20 cellular contexts compared by ENCODE assay signal in the genomic region with DNA sequence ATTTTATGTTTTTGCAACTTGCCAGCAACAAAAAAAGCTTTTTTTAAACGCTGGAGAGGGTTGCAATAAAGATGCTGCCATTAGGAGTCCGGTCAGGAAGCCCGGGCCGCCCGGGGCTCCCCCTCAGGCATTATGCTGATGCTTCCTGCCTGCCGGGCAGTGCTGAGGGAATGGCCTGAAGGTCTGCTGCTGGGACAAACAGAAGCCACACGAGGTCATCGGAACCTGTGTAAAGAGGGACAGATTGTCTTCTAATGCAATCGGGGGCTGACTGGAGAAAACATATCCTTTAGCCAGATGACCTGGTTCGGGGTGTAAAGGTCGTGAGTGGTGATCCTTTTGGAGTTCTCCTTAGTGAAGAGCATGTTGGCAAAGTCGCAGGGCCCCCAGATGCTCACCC. TPM values are rescaled to one million over a fixed set of nuclear protein-coding genes. Genes with fewer than 3 reads are reported as not detected.
DNase-seq lines count a peak whose midpoint lies in the region; ATAC-seq and TF ChIP-seq lines count a peak whose summit lies in the region.
"Had no signal": no experiment of that assay in that cellular context is flagged by ENCODE, and none has a peak within 500 bp of the region (broad histone marks: within the 10 kb centered on the region; RNA-seq: fewer than 3 reads in every experiment).

No MANE protein-coding gene starts in this region.

- H3K4me3 ChIP-seq in endodermal cell (ENCODE audit: low read length): peak overlapping the region; percentile 82
- H3K4me3 ChIP-seq in lower lobe of right lung: peak overlapping the region; percentile 83
- H3K4me3 ChIP-seq: testis had no signal

- H3K36me3 Mint-ChIP-seq in endodermal cell (ENCODE audit: low read depth): peaks cover 3% of the 10 kb centered on the region
- no peaks in the 10 kb centered on the region for H3K36me3 Mint-ChIP-seq in type B pancreatic cell
- H3K36me3 Mint-ChIP-seq: natural killer cell treated with Interleukin-12 subunit alpha and Interleukin-12 subunit beta and Interleukin-15 and Interleukin-18, amount 100 ng/mL, for 72 hours had no signal

- H3K9me3 ChIP-seq in endodermal cell (ENCODE audit: control insufficient read depth, low read length) (no peaks in the 10 kb centered on the region), lower lobe of right lung (no peaks in the 10 kb centered on the region)
- H3K9me3 ChIP-seq: Peyer's patch, testis had no signal

- in situ Hi-C loops in GM13977 (cut with MboI; ENCODE audit: low pct_unique_long_range_greater_than_20kb, low sequenced_read_pairs, unreplicated experiment): no loop called here

- DNase-seq in cardiac septum (ENCODE audit: low spot score): peak; percentile 73
- DNase-seq in Right ventricle myocardium inferior (ENCODE audit: missing footprints): no peak
- DNase-seq in endodermal cell: peak; percentile 82
- no peak for DNase-seq in lower lobe of right lung
- no peak for DNase-seq in type B pancreatic cell (ENCODE audit: extremely low spot score, unreplicated experiment)
- DNase-seq in germinal center (ENCODE audit: low spot score): no peak
- DNase-seq in GM13977 (ENCODE audit: low spot score): no peak
- DNase-seq in NCI-H1048 (lab: John Stamatoyannopoulos, UW): no peak
- DNase-seq: activated CD4-positive, alpha-beta T cell treated with anti-CD3 and anti-CD28 coated beads for 48 hours; activated T-cell treated with anti-CD3 and anti-CD28 coated beads, Interleukin-2, amount 50 U/mL, for 72 hours; COR-L47; kidney glomerular epithelial cell; NCI-H446; stimulated activated CD4-positive, alpha-beta T cell treated with anti-CD3 and anti-CD28 coated beads, Interleukin-12 subunit alpha, Interleukin-12 subunit beta, amount 100 ng/mL, for 4 hours; testis had no signal

- H3K27ac ChIP-seq in endodermal cell (ENCODE audit: low read depth, low read length): no peak overlapping the region
- H3K27ac ChIP-seq in lower lobe of right lung: no peak overlapping the region
- H3K27ac ChIP-seq: testis had no signal

- H3K27me3 Mint-ChIP-seq in endodermal cell (ENCODE audit: insufficient read depth) (peaks cover 3% of the 10 kb centered on the region), type B pancreatic cell (no peaks in the 10 kb centered on the region)
- H3K27me3 Mint-ChIP-seq: dendritic cell treated with granulocyte-macrophage colony-stimulating factor and Interleukin-4, amounts not matched to agents 40 ng/mL and 50 ng/mL, for 4 days; natural killer cell treated with Interleukin-12 subunit alpha and Interleukin-12 subunit beta and Interleukin-15 and Interleukin-18, amount 100 ng/mL, for 72 hours had no signal

- ATAC-seq in Right ventricle myocardium inferior (no peak), lower lobe of right lung (no peak)
- ATAC-seq: activated T-cell treated with anti-CD3 and anti-CD28 coated beads, Interleukin-2, amount 50 U/mL, for 72 hours; HCT116; natural killer cell treated with Interleukin-12 subunit alpha and Interleukin-12 subunit beta and Interleukin-15 and Interleukin-18, amount 100 ng/mL, for 72 hours had no signal

- 39 to 50% methylated on average over 8 to 12 of the region's 12 CpGs for WGBS in endodermal cell (ENCODE audit: insufficient coverage in 1 of 2, insufficient read length in 1 of 2), 2 experiments

- peak overlapping the region; percentile 89 for H3K4me3 Mint-ChIP-seq in endodermal cell
- H3K4me3 Mint-ChIP-seq in type B pancreatic cell: peak overlapping the region; percentile 62
- H3K4me3 Mint-ChIP-seq: dendritic cell treated with granulocyte-macrophage colony-stimulating factor and Interleukin-4, amounts not matched to agents 40 ng/mL and 50 ng/mL, for 4 days; T-helper 1 cell treated with Interleukin-12 subunit alpha and Interleukin-12 subunit beta and Interleukin-4 antibody, amounts not matched to agents 30 μg/mL and 1 μg/mL, for 36 hours had no signal

- peaks cover 2% of the 10 kb centered on the region for H3K4me1 ChIP-seq in endodermal cell (ENCODE audit: control insufficient read depth, insufficient read depth, low read length)
- peaks cover 49% of the 10 kb centered on the region for H3K4me1 ChIP-seq in lower lobe of right lung

- no peak overlapping the region for H3K27ac Mint-ChIP-seq in endodermal cell
- peak overlapping the region; percentile 39 for H3K27ac Mint-ChIP-seq in type B pancreatic cell
- H3K27ac Mint-ChIP-seq: activated T-cell treated with anti-CD3 and anti-CD28 coated beads, Interleukin-2, amount 50 U/mL, for 72 hours; natural killer cell treated with Interleukin-12 subunit alpha and Interleukin-12 subunit beta and Interleukin-15 and Interleukin-18, amount 100 ng/mL, for 72 hours; T-helper 1 cell treated with Interleukin-12 subunit alpha and Interleukin-12 subunit beta and Interleukin-4 antibody, amounts not matched to agents 30 μg/mL and 1 μg/mL, for 36 hours had no signal

- intact Hi-C loops in cardiac septum (cut with DNase I): loop anchor here (10.0 kb wide), 1 partner anchor 51 kb away; no protein-coding TSS in a partner anchor
- intact Hi-C loops in Right ventricle myocardium inferior (cut with DNase I): loop anchor here (5.0 to 10.0 kb wide), 2 partner anchors 131 to 391 kb away; partner anchors contain the start of genes AFG3L2 and CHMP1B
- intact Hi-C loops in lower lobe of right lung (cut with DNase I): no loop called here

- H3K4me1 Mint-ChIP-seq in endodermal cell (peaks cover 27% of the 10 kb centered on the region), type B pancreatic cell (ENCODE audit: unreplicated experiment) (peaks cover 35% of the 10 kb centered on the region)

- H3K36me3 ChIP-seq in endodermal cell (ENCODE audit: control insufficient read depth, insufficient read depth, low read length): no peaks in the 10 kb centered on the region
- H3K36me3 ChIP-seq in lower lobe of right lung: no peaks in the 10 kb centered on the region
- H3K36me3 ChIP-seq: Peyer's patch had no signal

- peak; percentile 27 for TF ChIP-seq CTCF in endodermal cell (conservative IDR thresholded peaks at IDR 0.05)
- TF ChIP-seq CTCF in lower lobe of right lung (IDR thresholded peaks at IDR 0.05): no peak
- TF ChIP-seq CTCF in type B pancreatic cell (conservative IDR thresholded peaks at IDR 0.05): no peak
- no peak for TF ChIP-seq CTCF in GM13977 (IDR thresholded peaks at IDR 0.05; ENCODE audit: extremely low read depth, insufficient read depth, missing control alignments)

- H3K9me3 Mint-ChIP-seq in endodermal cell (no peaks in the 10 kb centered on the region), type B pancreatic cell (no peaks in the 10 kb centered on the region)
- H3K9me3 Mint-ChIP-seq: activated T-cell treated with anti-CD3 and anti-CD28 coated beads, Interleukin-2, amount 50 U/mL, for 72 hours; dendritic cell treated with granulocyte-macrophage colony-stimulating factor and Interleukin-4, amounts not matched to agents 40 ng/mL and 50 ng/mL, for 4 days; natural killer cell treated with Interleukin-12 subunit alpha and Interleukin-12 subunit beta and Interleukin-15 and Interleukin-18, amount 100 ng/mL, for 72 hours; T-helper 1 cell treated with Interleukin-12 subunit alpha and Interleukin-12 subunit beta and Interleukin-4 antibody, amounts not matched to agents 30 μg/mL and 1 μg/mL, for 36 hours had no signal

- no peaks in the 10 kb centered on the region for H3K27me3 ChIP-seq in endodermal cell (ENCODE audit: control insufficient read depth, insufficient read depth, low read length, poor library complexity, severe bottlenecking)
- H3K27me3 ChIP-seq in lower lobe of right lung (ENCODE audit: low read depth): no peaks in the 10 kb centered on the region
- H3K27me3 ChIP-seq: Peyer's patch, testis had no signal

- H3K9ac ChIP-seq in endodermal cell (ENCODE audit: extremely low read depth, low read length, poor library complexity, severe bottlenecking): no peak overlapping the region

RNA-seq across cellular contexts. Expression of gene IMPA2, which starts 2.3 kb away (rescaled TPM):
- total RNA-seq in cardiac septum (19.9 TPM), Right ventricle myocardium inferior (82.8 TPM), endodermal cell (10 to 100 TPM; 68.0 to 88.9 TPM), lower lobe of right lung (54.2 TPM), type B pancreatic cell (ENCODE audit: low replicate concordance) (53.6 and 56.3 TPM in 2 replicates)
- 62.2 TPM for polyA plus RNA-seq in endodermal cell (2013, experiment 1 of 2)
- polyA plus RNA-seq in endodermal cell (2013, experiment 2 of 2): 51.6 TPM

Comparison
In these comparisons a context has a peak if more than half of its experiments do, and no peak if none do; other contexts are left out.
1. DNase-seq: peak in cardiac septum (single experiment) and endodermal cell (single experiment); none in Right ventricle myocardium inferior (single experiment), lower lobe of right lung (single experiment), type B pancreatic cell (single experiment), germinal center (single experiment), GM13977 (single experiment) and NCI-H1048 (single experiment).